ENCODE assay signal across 1 cellular context in genomic region chr19:8240274-8241229, GRCh38.
TF ChIP-seq lines count a peak whose summit lies in the region.

No MANE protein-coding gene starts in this region.

TF ChIP-seq in K562, 482 proteins besides CTCF, POLR2A, EP300 and RAD21 (continued from another document and continues in another):
- TF ChIP-seq MGA (IDR thresholded peaks at IDR 0.05): peak; percentile 70
- peak; percentile 97 for TF ChIP-seq SMARCA4 (IDR thresholded peaks at IDR 0.05)
- peak; percentile 67 for TF ChIP-seq PKNOX1 (IDR thresholded peaks at IDR 0.05)
- peak; percentile 52 for TF ChIP-seq PHF20 (IDR thresholded peaks at IDR 0.05; ENCODE audit: partially characterized antibody)
- no peak for TF ChIP-seq ZBTB11 (CRISPR knock-in tag; IDR thresholded peaks at IDR 0.05)
- peak; percentile 69 for TF ChIP-seq BCOR (IDR thresholded peaks at IDR 0.05)
- TF ChIP-seq HNRNPK (IDR thresholded peaks at IDR 0.05; ENCODE audit: low read depth, low read length, poor library complexity, severe bottlenecking): no peak
- TF ChIP-seq ZEB2 (IDR thresholded peaks at IDR 0.05): peak; percentile 66; the same call in 1 of the 2 replicates
- peak; percentile 79 for TF ChIP-seq SP1 (CRISPR knock-in tag; IDR thresholded peaks at IDR 0.05)
- no peak for TF ChIP-seq ETV1 (tag; conservative IDR thresholded peaks at IDR 0.05; ENCODE audit: low read depth)
- TF ChIP-seq SOX6 (IDR thresholded peaks at IDR 0.05): peak; percentile 84
- TF ChIP-seq ZC3H4 (CRISPR knock-in tag; IDR thresholded peaks at IDR 0.05; ENCODE audit: borderline replicate concordance): no peak
- TF ChIP-seq TBL1XR1 (IDR thresholded peaks at IDR 0.05; ENCODE audit: low read length in 2 of 2): peak in 1 of 2 experiments; percentile 57; a peak in 1 of 4 replicates
- TF ChIP-seq RB1 (IDR thresholded peaks at IDR 0.05; ENCODE audit: low read depth): peak; percentile 84; the same call in 1 of the 2 replicates
- no peak for TF ChIP-seq NFATC3 (IDR thresholded peaks at IDR 0.05)
- TF ChIP-seq JUNB (CRISPR knock-in tag; conservative IDR thresholded peaks at IDR 0.05): peak; percentile 71
- TF ChIP-seq TRIM25 (IDR thresholded peaks at IDR 0.05; ENCODE audit: borderline replicate concordance): no peak
- TF ChIP-seq ESRRA (IDR thresholded peaks at IDR 0.05; ENCODE audit: borderline replicate concordance, low read depth): peak; percentile 94; the same call in 1 of the 2 replicates
- TF ChIP-seq ZNF592 (IDR thresholded peaks at IDR 0.05): no peak
- peak; percentile 93 for TF ChIP-seq CBFA2T2 (conservative IDR thresholded peaks at IDR 0.05)
- TF ChIP-seq ZBTB49 (CRISPR knock-in tag; IDR thresholded peaks at IDR 0.05; ENCODE audit: borderline replicate concordance): no peak
- TF ChIP-seq ZNF134 (CRISPR knock-in tag; conservative IDR thresholded peaks at IDR 0.05): no peak
- TF ChIP-seq ZKSCAN8 (CRISPR knock-in tag; IDR thresholded peaks at IDR 0.05): 0 out of 2 replicates have a peak, but pooled peaks have one; percentile 26
- TF ChIP-seq ETS1 (conservative IDR thresholded peaks at IDR 0.05; ENCODE audit: control insufficient read depth, low read depth, low read length): 0 out of 2 replicates have a peak, but pooled peaks have one; percentile 35
